Comparison of ENCODE assay signal across 8 cellular contexts in the genomic region with DNA sequence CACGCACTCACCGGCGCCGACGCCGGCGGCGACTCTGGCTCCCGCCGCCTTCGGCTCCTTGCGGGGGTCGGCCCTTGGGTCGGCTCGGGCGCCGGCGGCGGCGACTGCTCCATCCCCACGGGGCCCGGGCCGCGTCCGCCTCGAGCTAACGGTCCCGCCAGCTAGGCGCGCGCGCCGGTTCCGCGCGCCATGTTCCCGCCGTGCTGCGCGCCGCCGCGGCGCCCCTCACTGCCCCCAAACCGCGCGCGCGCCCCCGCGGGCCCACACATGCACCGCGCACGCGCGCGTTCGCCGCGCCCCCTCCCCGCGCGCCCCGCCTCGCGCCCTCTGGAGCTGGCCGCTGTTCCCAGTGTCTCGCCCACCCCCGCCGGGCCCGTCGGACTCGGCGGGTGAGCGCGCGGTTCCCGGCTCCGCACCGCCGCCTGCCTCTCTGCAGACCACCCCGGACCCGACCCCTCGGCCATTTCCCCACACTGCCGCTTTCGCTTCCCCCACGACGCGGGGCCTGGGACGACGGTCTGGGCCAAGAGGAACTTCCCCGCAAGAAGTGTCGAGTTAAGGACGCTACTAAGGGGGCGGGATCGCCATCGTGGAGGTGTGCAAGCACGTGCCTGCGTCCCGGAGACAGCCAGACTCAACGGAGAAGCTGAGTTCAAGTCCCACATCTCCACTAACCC. TPM values are rescaled to one million over a fixed set of nuclear protein-coding genes. Genes with fewer than 3 reads are reported as not detected.
DNase-seq lines count a peak whose midpoint lies in the region; ATAC-seq and TF ChIP-seq lines count a peak whose summit lies in the region.
"Not testable (repeated sequence)": the region's sequence is repeated elsewhere in the genome, so short reads cannot be mapped to it uniquely, and the experiment has no call there.

TSS of gene TTC28 (minus strand) at position 230 of the 677 bp plus-strand sequence. CDS start at position 113, 117 bp downstream.

- peak; percentile 34 for ATAC-seq in activated B cell treated with CpG ODN at 0.5 μM for 24 hours (ENCODE audit: low read depth)
- ATAC-seq in Right ventricle myocardium superior (ENCODE audit: poor library complexity), result not testable (repeated sequence)

- H3K27ac ChIP-seq in BLaER1 (peak within 1 kb of the TSS; percentile 58; the same call in 1 of the 2 replicates), breast epithelium (peak within 1 kb of the TSS; percentile 33 to 79)

- not testable (repeated sequence) for TF ChIP-seq CTCF in activated B cell treated with CpG ODN at 0.5 μM for 24 hours (IDR thresholded peaks at IDR 0.05); breast epithelium (IDR thresholded peaks at IDR 0.05)

- CTCF ChIA-PET in activated B cell treated with CpG ODN at 0.5 μM for 24 hours (lab: Charles Lee), result interaction anchor here (0.6 kb wide), 1 partner anchor 50 kb away, joined by 4 read pairs; no protein-coding TSS in a partner anchor

- H4K20me1 ChIP-seq in BLaER1, result peaks cover 30% of the 10 kb centered on the region

- peak within 1 kb of the TSS; percentile 91 for H3K4me3 Mint-ChIP-seq in activated B cell treated with CpG ODN at 0.5 μM for 24 hours

- peaks cover 16% of the 10 kb centered on the region for H3K4me1 Mint-ChIP-seq in activated B cell treated with CpG ODN at 0.5 μM for 24 hours

- H3K4me3 ChIP-seq in BLaER1 (peak within 1 kb of the TSS; percentile 73), breast epithelium (peak within 1 kb of the TSS; percentile 68 to 82 (median 81))

- not testable (repeated sequence) for TF ChIP-seq POLR2A in breast epithelium (IDR thresholded peaks at IDR 0.05)

- H3K9ac ChIP-seq in BLaER1, result peak within 1 kb of the TSS; percentile 76

- H3K27ac Mint-ChIP-seq in activated B cell treated with CpG ODN at 0.5 μM for 24 hours, result peak within 1 kb of the TSS; percentile 71

- not testable (repeated sequence) for H3K36me3 ChIP-seq in BLaER1, breast epithelium

- H3K36me3 Mint-ChIP-seq in activated B cell treated with CpG ODN at 0.5 μM for 24 hours (ENCODE audit: low read depth), result not testable (repeated sequence)

- peaks cover 16% of the 10 kb centered on the region for H3K4me1 ChIP-seq in BLaER1
- not testable (repeated sequence) for H3K4me1 ChIP-seq in breast epithelium

- peaks cover 56% of the 10 kb centered on the region for H3K27me3 ChIP-seq in BLaER1
- H3K27me3 ChIP-seq in breast epithelium, result not testable (repeated sequence)

- H3K9me3 ChIP-seq in BLaER1, breast epithelium: not testable (repeated sequence)

- H3K27me3 Mint-ChIP-seq in activated B cell treated with CpG ODN at 0.5 μM for 24 hours, result not testable (repeated sequence)

- DNase-seq in HCEC 1CT (peak; percentile 58), NCI-H2227 (lab: John Stamatoyannopoulos, UW; ENCODE audit: unreplicated experiment) (peak; percentile 89), activated B cell treated with CpG ODN at 0.5 μM for 24 hours (peak; percentile 76), breast epithelium (ENCODE audit: low spot score in 2 of 2) (peak; percentile 39 to 64), Right ventricle myocardium superior (peak; percentile 92), mucosa of gallbladder (ENCODE audit: low spot score) (peak; percentile 78)
- DNase-seq in stimulated activated CD4-positive, alpha-beta T cell treated with anti-CD3 and anti-CD28 coated beads, Interleukin-1b, Interleukin-23, amount 100 ng/mL, for 48 hours, result peak; percentile 4

- POLR2A ChIA-PET in activated B cell treated with CpG ODN at 0.5 μM for 24 hours (lab: Charles Lee), result interaction anchor here (0.6 kb wide), 1 partner anchor 761 kb away, joined by 3 read pairs; the partner anchor contains the start of gene PITPNB

- peak within 1 kb of the TSS; percentile 90 for H3K4me2 ChIP-seq in BLaER1

- H3K9me3 Mint-ChIP-seq in activated B cell treated with CpG ODN at 0.5 μM for 24 hours, result not testable (repeated sequence)

- intact Hi-C loops in activated B cell treated with CpG ODN at 0.5 μM for 24 hours (cut with micrococcal nuclease) (loop anchor here (2.0 to 5.0 kb wide), 4 partner anchors 33 to 123 kb away; partner anchors contain the start of genes CCDC117, HSCB and XBP1), breast epithelium (cut with DNase I; ENCODE audit: low total_unique reads) (loop anchor here (5.0 kb wide), 1 partner anchor 38 kb away; no protein-coding TSS in a partner anchor)
- intact Hi-C loops in Right ventricle myocardium superior (cut with DNase I), result not testable (repeated sequence)

RNA-seq across cellular contexts. Expression of gene TTC28, which starts in this region (rescaled TPM):
- total RNA-seq in activated B cell treated with CpG ODN at 0.5 μM for 24 hours (6.2 and 7.9 TPM in 2 replicates), breast epithelium (10 to 100 TPM; 33.5 to 43.3 (median 40.2) TPM), Right ventricle myocardium superior (12.2 TPM), mucosa of gallbladder (32.7 TPM)

Comparison
In these comparisons a context has a peak if more than half of its experiments do, and no peak if none do; other contexts are left out.
1. DNase-seq: peak in every context shown above with its lines; median percentile 92 in Right ventricle myocardium superior; 89 in NCI-H2227; 78 in mucosa of gallbladder; 76 in activated B cell treated with CpG ODN at 0.5 μM for 24 hours; 58 in HCEC 1CT; 52 in breast epithelium; 4 in stimulated activated CD4-positive, alpha-beta T cell treated with anti-CD3 and anti-CD28 coated beads, Interleukin-1b, Interleukin-23, amount 100 ng/mL, for 48 hours.